11 cellular contexts compared by ENCODE assay signal in the genomic region with DNA sequence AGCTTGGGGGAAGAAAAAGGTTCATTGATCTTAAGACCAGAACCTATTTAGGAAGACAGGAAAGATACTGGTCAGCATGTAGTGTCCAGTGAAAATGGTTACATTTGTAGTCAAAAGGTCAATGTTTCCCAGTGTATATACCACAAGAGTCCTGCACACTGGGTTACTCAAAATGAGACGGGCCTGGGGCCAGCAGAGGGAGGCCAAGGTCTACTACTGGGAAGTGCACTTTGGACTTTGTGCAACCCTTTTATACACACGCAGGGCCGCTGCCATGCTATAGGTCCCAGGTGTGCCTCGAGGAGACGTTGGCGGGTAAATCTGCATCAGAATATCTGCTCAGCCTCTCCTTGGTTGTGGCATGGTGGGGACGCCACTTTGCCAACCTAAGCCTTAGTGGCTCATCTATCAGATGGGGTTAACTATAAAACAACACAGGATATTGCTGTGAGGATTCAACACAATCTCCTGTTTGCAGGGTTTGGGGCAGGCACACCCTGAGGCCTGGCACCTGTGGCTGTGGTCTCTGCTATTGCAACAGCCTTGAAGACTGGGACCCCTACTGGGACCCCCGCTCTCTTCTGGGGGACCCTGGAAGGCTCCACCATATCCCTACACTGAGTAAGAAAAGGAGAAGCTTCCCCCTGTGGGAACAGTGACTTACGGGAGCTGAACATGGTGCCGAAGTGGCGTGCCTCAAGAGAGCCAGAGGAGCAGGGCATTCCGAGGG. TPM values are rescaled to one million over a fixed set of nuclear protein-coding genes. Genes with fewer than 3 reads are reported as not detected.
A peak's percentile ranks its signal among the peaks of the same experiment; 100 is the strongest.
DNase-seq lines count a peak whose midpoint lies in the region; ATAC-seq and TF ChIP-seq lines count a peak whose summit lies in the region.
"Had no signal": no experiment of that assay in that cellular context is flagged by ENCODE, and none has a peak within 500 bp of the region (broad histone marks: within the 10 kb centered on the region; RNA-seq: fewer than 3 reads in every experiment).

No MANE protein-coding gene starts in this region.

- peak; percentile 51 for TF ChIP-seq RAD21 in HCT116 (IDR thresholded peaks at IDR 0.05; ENCODE audit: low read depth)

- TF ChIP-seq POLR2A in HCT116 (IDR thresholded peaks at IDR 0.05; ENCODE audit: borderline replicate concordance, extremely low read depth, insufficient read depth, insufficient read length) (no peak), gastroesophageal sphincter (IDR thresholded peaks at IDR 0.05) (no peak)

- no peak overlapping the region for H3K9ac ChIP-seq in HCT116 (ENCODE audit: low read length)

- no peak overlapping the region for H2AFZ ChIP-seq in HCT116 (ENCODE audit: low read depth, low read length, poor library complexity, severe bottlenecking)

- H3K4me3 ChIP-seq in HCT116 (replicated peaks in 1 of 2; ENCODE audit: low read depth in 1 of 2, low read length in 2 of 2) = no peak overlapping the region
- H3K4me3 ChIP-seq in fibroblast of pulmonary artery (replicated peaks; ENCODE audit: low read depth, low read length) = no peak overlapping the region
- no peak overlapping the region for H3K4me3 ChIP-seq in gastroesophageal sphincter

- no peaks in the 10 kb centered on the region for H3K9me2 ChIP-seq in HCT116 (ENCODE audit: insufficient read depth)

- no peak overlapping the region for H3K4me2 ChIP-seq in HCT116 (ENCODE audit: low read length)

- H3K27me3 Mint-ChIP-seq in osteocyte (ENCODE audit: unreplicated experiment) = peaks cover 6% of the 10 kb centered on the region

- no peaks in the 10 kb centered on the region for H4K20me1 ChIP-seq in HCT116 (ENCODE audit: insufficient read depth)

- peaks cover 6% of the 10 kb centered on the region in 2 experiments; a peak in 2 of 4 replicates for H3K9me3 ChIP-seq in HCT116 (ENCODE audit: control insufficient read depth in 1 of 2, insufficient read depth in 1 of 2, low read depth in 1 of 2, low read length in 2 of 2)
- peaks cover 0 to 21% (median 0%) of the 10 kb centered on the region in 3 donors for H3K9me3 ChIP-seq in gastroesophageal sphincter

- RAD21 ChIA-PET in HCT116 (lab: Charles Lee; ENCODE audit: low non-redundant PET in 1 of 2, low total read pairs in 2 of 2, uncharacterized antibody in 2 of 2, unreplicated experiment in 2 of 2) = no interaction called here

- peak; percentile 39 for ATAC-seq in HCT116
- no peak for ATAC-seq in gastroesophageal sphincter
- ATAC-seq in GM21381 (IDR thresholded peaks at IDR 0.05; ENCODE audit: unreplicated experiment) = no peak
- ATAC-seq in HG03571 (IDR thresholded peaks at IDR 0.05; ENCODE audit: unreplicated experiment) = no peak
- ATAC-seq: stimulated activated naive B cell treated with anti-CD40 and anti-IgM and Interleukin-4, amounts not matched to agents 10 μg/mL and 1 μg/mL and 100 μg/mL, for 72 hours had no signal

- intact Hi-C loops in HCT116 (cut with micrococcal nuclease) = no loop called here

- no peaks in the 10 kb centered on the region for H3K4me1 Mint-ChIP-seq in osteocyte (ENCODE audit: unreplicated experiment)

- no peak overlapping the region for H3K27ac Mint-ChIP-seq in osteocyte (ENCODE audit: unreplicated experiment)
- H3K27ac Mint-ChIP-seq: stimulated activated naive B cell treated with anti-CD40 and anti-IgM and Interleukin-4, amounts not matched to agents 10 μg/mL and 1 μg/mL and 100 μg/mL, for 72 hours had no signal

- no peak overlapping the region for H3K4me3 Mint-ChIP-seq in osteocyte (ENCODE audit: unreplicated experiment)
- H3K4me3 Mint-ChIP-seq: stimulated activated naive B cell treated with anti-CD40 and anti-IgM and Interleukin-4, amounts not matched to agents 10 μg/mL and 1 μg/mL and 100 μg/mL, for 72 hours had no signal

- H3K4me1 ChIP-seq in HCT116 (ENCODE audit: control insufficient read depth in 1 of 2, insufficient read depth in 2 of 2, low read length in 2 of 2) = no peaks in the 10 kb centered on the region
- H3K4me1 ChIP-seq in gastroesophageal sphincter = no peaks in the 10 kb centered on the region

- TF ChIP-seq CTCF in HCT116 (IDR thresholded peaks at IDR 0.05 in 2 of 3, conservative IDR thresholded peaks at IDR 0.05 in 1 of 3; ENCODE audit: borderline replicate concordance in 1 of 3, insufficient read depth in 1 of 3, low read depth in 2 of 3, low read length in 2 of 3) (peak in 2 of 3 experiments; percentile 3 to 24; a peak in 2 of 6 replicates), fibroblast of pulmonary artery (IDR thresholded peaks at IDR 0.05; ENCODE audit: low read length, missing control alignments) (peak; percentile 10), osteocyte (IDR thresholded peaks at IDR 0.05) (no peak), gastroesophageal sphincter (IDR thresholded peaks at IDR 0.05) (no peak)

- peaks cover 15% of the 10 kb centered on the region for H3K9me3 Mint-ChIP-seq in osteocyte (ENCODE audit: unreplicated experiment)

- no peaks in the 10 kb centered on the region for H3K79me2 ChIP-seq in HCT116 (ENCODE audit: insufficient read depth, low read length)

- POLR2A ChIA-PET in HCT116 (lab: Charles Lee) = no interaction called here

- 67 to 90% methylated on average over 2 to 5 of the region's 12 CpGs for WGBS in gastroesophageal sphincter (ENCODE audit: low coverage in 1 of 2), 2 donors

- no peaks in the 10 kb centered on the region for H3K36me3 Mint-ChIP-seq in osteocyte (ENCODE audit: unreplicated experiment)

- no peak for TF ChIP-seq EP300 in gastroesophageal sphincter (IDR thresholded peaks at IDR 0.05)

- H3K27me3 ChIP-seq in HCT116 (ENCODE audit: insufficient read depth, low read length) = peaks cover 14% of the 10 kb centered on the region; the same call in 1 of the 2 replicates
- peaks cover 31% of the 10 kb centered on the region for H3K27me3 ChIP-seq in gastroesophageal sphincter

- no TSS peak for BruUV-seq in HCT116 (replicated peaks; lab: Mats Ljungman, UMichigan)

- H3K36me3 ChIP-seq in HCT116 (ENCODE audit: control insufficient read depth in 1 of 2, insufficient read depth in 2 of 2, low read length in 2 of 2) = no peaks in the 10 kb centered on the region
- no peaks in the 10 kb centered on the region for H3K36me3 ChIP-seq in gastroesophageal sphincter

- H3K27ac ChIP-seq in HCT116 (ENCODE audit: low read depth, low read length) = no peak overlapping the region
- no peak overlapping the region for H3K27ac ChIP-seq in gastroesophageal sphincter

- CTCF ChIA-PET in HCT116 (lab: Charles Lee) = no interaction called here

- DNase-seq in HCT116 (ENCODE audit: low read depth, low spot score) (no peak), NOMO-1 treated with DMSO at 0.1 percent for 48 hours (lab: John Stamatoyannopoulos, UW; ENCODE audit: unreplicated experiment) (peak; percentile 50), fibroblast of pulmonary artery (ENCODE audit: low read depth) (peak; percentile 11), osteocyte (ENCODE audit: extremely low spot score, unreplicated experiment) (peak; percentile 60), activated gamma-delta T cell (lab: John Stamatoyannopoulos, UW) (no peak)
- DNase-seq: activated gamma-delta T cell treated with Interleukin-2 at 50 U/mL for 16 hours; KBM-7; stimulated activated naive B cell treated with anti-CD40 and anti-IgM and Interleukin-4, amounts not matched to agents 10 μg/mL and 1 μg/mL and 100 μg/mL, for 72 hours had no signal

TF ChIP-seq in HCT116, 20 proteins besides CTCF, POLR2A, EP300 and RAD21 (continues in another document):
- TF ChIP-seq, protein P1, sequence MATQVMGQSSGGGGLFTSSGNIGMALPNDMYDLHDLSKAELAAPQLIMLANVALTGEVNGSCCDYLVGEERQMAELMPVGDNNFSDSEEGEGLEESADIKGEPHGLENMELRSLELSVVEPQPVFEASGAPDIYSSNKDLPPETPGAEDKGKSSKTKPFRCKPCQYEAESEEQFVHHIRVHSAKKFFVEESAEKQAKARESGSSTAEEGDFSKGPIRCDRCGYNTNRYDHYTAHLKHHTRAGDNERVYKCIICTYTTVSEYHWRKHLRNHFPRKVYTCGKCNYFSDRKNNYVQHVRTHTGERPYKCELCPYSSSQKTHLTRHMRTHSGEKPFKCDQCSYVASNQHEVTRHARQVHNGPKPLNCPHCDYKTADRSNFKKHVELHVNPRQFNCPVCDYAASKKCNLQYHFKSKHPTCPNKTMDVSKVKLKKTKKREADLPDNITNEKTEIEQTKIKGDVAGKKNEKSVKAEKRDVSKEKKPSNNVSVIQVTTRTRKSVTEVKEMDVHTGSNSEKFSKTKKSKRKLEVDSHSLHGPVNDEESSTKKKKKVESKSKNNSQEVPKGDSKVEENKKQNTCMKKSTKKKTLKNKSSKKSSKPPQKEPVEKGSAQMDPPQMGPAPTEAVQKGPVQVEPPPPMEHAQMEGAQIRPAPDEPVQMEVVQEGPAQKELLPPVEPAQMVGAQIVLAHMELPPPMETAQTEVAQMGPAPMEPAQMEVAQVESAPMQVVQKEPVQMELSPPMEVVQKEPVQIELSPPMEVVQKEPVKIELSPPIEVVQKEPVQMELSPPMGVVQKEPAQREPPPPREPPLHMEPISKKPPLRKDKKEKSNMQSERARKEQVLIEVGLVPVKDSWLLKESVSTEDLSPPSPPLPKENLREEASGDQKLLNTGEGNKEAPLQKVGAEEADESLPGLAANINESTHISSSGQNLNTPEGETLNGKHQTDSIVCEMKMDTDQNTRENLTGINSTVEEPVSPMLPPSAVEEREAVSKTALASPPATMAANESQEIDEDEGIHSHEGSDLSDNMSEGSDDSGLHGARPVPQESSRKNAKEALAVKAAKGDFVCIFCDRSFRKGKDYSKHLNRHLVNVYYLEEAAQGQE (IDR thresholded peaks at IDR 0.05; ENCODE audit: low read depth) = no peak
- no peak for TF ChIP-seq EZH2 (IDR thresholded peaks at IDR 0.05)
- TF ChIP-seq EGR1 (IDR thresholded peaks at IDR 0.05; ENCODE audit: low read depth) = no peak
- TF ChIP-seq POLR2AphosphoS5 (IDR thresholded peaks at IDR 0.05; ENCODE audit: low read depth, low read length) = no peak
- TF ChIP-seq SP1 (IDR thresholded peaks at IDR 0.05; ENCODE audit: low read depth) = no peak
- no peak for TF ChIP-seq JUND (IDR thresholded peaks at IDR 0.05)
- no peak for TF ChIP-seq CEBPB (IDR thresholded peaks at IDR 0.05; ENCODE audit: low read depth)
- TF ChIP-seq ZFX (IDR thresholded peaks at IDR 0.05) = no peak
- TF ChIP-seq, protein P2, sequence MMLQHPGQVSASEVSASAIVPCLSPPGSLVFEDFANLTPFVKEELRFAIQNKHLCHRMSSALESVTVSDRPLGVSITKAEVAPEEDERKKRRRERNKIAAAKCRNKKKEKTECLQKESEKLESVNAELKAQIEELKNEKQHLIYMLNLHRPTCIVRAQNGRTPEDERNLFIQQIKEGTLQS (IDR thresholded peaks at IDR 0.05) = no peak
- no peak for TF ChIP-seq ELF1 (IDR thresholded peaks at IDR 0.05; ENCODE audit: borderline replicate concordance, low read depth)
- no peak for TF ChIP-seq ZNF274 (IDR thresholded peaks at IDR 0.05; ENCODE audit: low read depth, low read length)
- no peak for TF ChIP-seq FOSL1 (IDR thresholded peaks at IDR 0.05; ENCODE audit: low read depth)

RNA-seq across cellular contexts. Expression of gene CLRN3, which starts 19.7 kb away (rescaled TPM):
- total RNA-seq in HCT116 (2021; ENCODE audit: unreplicated experiment) = 0.39 TPM
- not detected in 2 replicates for polyA plus RNA-seq in HCT116 (2012)
- not detected in 2 replicates for total RNA-seq in osteocyte
- not detected for total RNA-seq in gastroesophageal sphincter

RNA-seq across cellular contexts. Expression of gene PTPRE, which starts 33.9 kb away (rescaled TPM):
- total RNA-seq in HCT116 (2021; ENCODE audit: unreplicated experiment) (12.3 TPM), osteocyte (1.2 and 1.3 TPM in 2 replicates), gastroesophageal sphincter (10 to 100 TPM in 1 of 4 donors, 1 to 10 TPM in 3; 6.4 to 16.4 (median 8.5) TPM)
- polyA plus RNA-seq in HCT116 (2012) = 8.7 and 10.1 TPM in 2 replicates

Comparison
In these comparisons a context has a peak if more than half of its experiments do, and no peak if none do; other contexts are left out.
1. DNase-seq: peak in NOMO-1 treated with DMSO at 0.1 percent for 48 hours (single experiment), fibroblast of pulmonary artery (single experiment) and osteocyte (single experiment); none in HCT116 (single experiment) and activated gamma-delta T cell (single experiment).
2. CTCF ChIP-seq: peak in HCT116 (2 of 3) and fibroblast of pulmonary artery (single experiment); none in osteocyte (single experiment) and gastroesophageal sphincter (0 of 4).